In the genomic region with DNA sequence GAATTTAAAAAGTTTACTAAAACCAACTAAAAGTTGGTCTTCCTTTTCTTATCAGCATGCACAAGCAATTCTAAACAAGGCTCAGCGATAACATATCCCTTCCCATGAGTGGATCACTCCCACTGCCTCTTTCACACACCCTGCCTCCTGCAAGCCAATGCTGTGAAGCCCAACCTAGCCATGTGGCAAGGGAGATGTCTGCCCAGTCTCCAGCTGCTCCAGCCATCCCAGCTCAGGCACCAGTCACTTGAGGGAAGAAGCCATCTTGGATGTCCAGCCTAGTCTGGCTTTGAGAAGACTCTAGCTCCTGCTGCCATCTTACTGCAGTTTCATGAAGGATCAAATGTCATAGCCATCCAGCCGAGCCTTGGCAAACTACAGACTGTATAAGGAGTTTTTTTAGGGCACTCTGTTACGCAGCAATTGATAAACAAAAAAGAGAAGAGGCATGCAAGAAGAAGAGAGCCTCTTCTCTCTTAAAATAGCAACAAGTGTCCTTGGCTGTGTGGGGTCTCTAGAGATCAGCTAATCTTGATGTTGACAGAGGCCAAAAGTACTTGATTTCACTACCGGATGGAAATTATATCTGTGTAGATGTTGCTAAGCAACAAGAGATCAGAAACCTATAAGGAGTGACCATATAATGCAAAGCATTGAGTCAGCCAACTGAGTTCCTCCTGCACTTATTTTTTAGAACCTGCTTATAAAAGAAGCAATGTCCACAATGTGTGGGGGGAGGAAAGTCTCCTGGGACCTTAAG, we compare ENCODE assay signal across 13 cellular contexts.
DNase-seq lines count a peak whose midpoint lies in the region; ATAC-seq, FAIRE-seq and TF ChIP-seq lines count a peak whose summit lies in the region.
"Had no signal": no experiment of that assay in that cellular context is flagged by ENCODE, and none has a peak within 500 bp of the region (broad histone marks: within the 10 kb centered on the region; RNA-seq: fewer than 3 reads in every experiment).

No MANE protein-coding gene starts in this region.

- no peak overlapping the region for H2AFZ ChIP-seq in PC-3 (ENCODE audit: low read length)

- no peaks in the 10 kb centered on the region for H3K79me2 ChIP-seq in PC-3 (ENCODE audit: low read length)

- H3K4me1 ChIP-seq in PC-3 (ENCODE audit: insufficient read depth, low read length): peaks cover 25% of the 10 kb centered on the region

- H3K4me2 ChIP-seq in PC-3 (ENCODE audit: low read length): no peak overlapping the region

- no peak overlapping the region for H3K27ac ChIP-seq in PC-3 (ENCODE audit: low read length)
- H3K27ac ChIP-seq: ovary had no signal

- H3K27me3 ChIP-seq in PC-3 (ENCODE audit: low read length): peaks cover 32% of the 10 kb centered on the region
- H3K27me3 ChIP-seq: ovary had no signal

- H3K27ac Mint-ChIP-seq in endothelial cell (ENCODE audit: unreplicated experiment): no peak overlapping the region
- H3K27ac Mint-ChIP-seq: HFFc6 had no signal

- ATAC-seq in HG02870 (IDR thresholded peaks at IDR 0.05; ENCODE audit: unreplicated experiment): peak; percentile 37
- no peak for ATAC-seq in PC-3
- ATAC-seq in GM21390 (IDR thresholded peaks at IDR 0.05; ENCODE audit: unreplicated experiment): no peak
- ATAC-seq in HG02840 (IDR thresholded peaks at IDR 0.05; ENCODE audit: low FRiP score, unreplicated experiment): no peak
- ATAC-seq: left lobe of liver had no signal

- no peaks in the 10 kb centered on the region for H3K9me3 ChIP-seq in PC-3 (ENCODE audit: low read length)
- H3K9me3 ChIP-seq: ovary had no signal

- POLR2A ChIA-PET in PC-3 (lab: Charles Lee; ENCODE audit: unreplicated experiment): no interaction called here

- no peak for FAIRE-seq in GM12892 (lab: Jason Lieb, UNC)
- FAIRE-seq: urothelium cell line had no signal

- no peaks in the 10 kb centered on the region for H3K36me3 ChIP-seq in PC-3 (ENCODE audit: low read depth, low read length)
- H3K36me3 ChIP-seq: ovary had no signal

- no peaks in the 10 kb centered on the region for H3K9me3 Mint-ChIP-seq in endothelial cell (ENCODE audit: unreplicated experiment)
- H3K9me3 Mint-ChIP-seq: HFFc6 had no signal

- BruUV-seq in PC-3 (replicated peaks; lab: Mats Ljungman, UMichigan): no TSS peak

- DNase-seq in DMS79 treated with DMSO at 0.1 percent for 48 hours (lab: John Stamatoyannopoulos, UW): peak; percentile 100
- DNase-seq in NCI-H2029 (lab: John Stamatoyannopoulos, UW): peak; percentile 98
- peak; percentile 26 for DNase-seq in PC-3
- no peak for DNase-seq in GM12892 (ENCODE audit: insufficient read length)
- no peak for DNase-seq in endothelial cell (ENCODE audit: low spot score)
- DNase-seq: activated T-cell treated with anti-CD3 and anti-CD28 coated beads, Interleukin-2, amount 50 U/mL, for 48 hours; HFFc6; ovary had no signal

- no peaks in the 10 kb centered on the region for H3F3A ChIP-seq in PC-3 (ENCODE audit: low read length, unreplicated experiment)

- H3K9me2 ChIP-seq in PC-3 (replicated peaks; ENCODE audit: low read length): no peaks in the 10 kb centered on the region

- no peak overlapping the region for H3K4me3 ChIP-seq in PC-3 (ENCODE audit: low read length)
- H3K4me3 ChIP-seq: ovary had no signal

- H3K4me1 Mint-ChIP-seq in endothelial cell (ENCODE audit: unreplicated experiment): no peaks in the 10 kb centered on the region

- CTCF ChIA-PET in PC-3 (lab: Charles Lee): no interaction called here

- H3K4me3 Mint-ChIP-seq in endothelial cell (ENCODE audit: unreplicated experiment): no peak overlapping the region
- H3K4me3 Mint-ChIP-seq: HFFc6 had no signal

- no peaks in the 10 kb centered on the region for H4K20me1 ChIP-seq in PC-3 (ENCODE audit: low read length)

- H3K9ac ChIP-seq in PC-3 (ENCODE audit: low read length): no peak overlapping the region

- intact Hi-C loops in PC-3 (cut with micrococcal nuclease): loop anchor here (5.0 kb wide), 2 partner anchors 110 to 240 kb away; a partner anchor contains a TSS

- no peaks in the 10 kb centered on the region for H3K36me3 Mint-ChIP-seq in endothelial cell (ENCODE audit: low read depth, unreplicated experiment)

- TF ChIP-seq CTCF in PC-3 (conservative IDR thresholded peaks at IDR 0.05; ENCODE audit: low read depth, low read length) (no peak), endothelial cell (IDR thresholded peaks at IDR 0.05; ENCODE audit: unreplicated experiment) (no peak)

- TF ChIP-seq POLR2A in GM12892 (IDR thresholded peaks at IDR 0.05; ENCODE audit: low read depth, low read length): no peak

- H3K27me3 Mint-ChIP-seq in endothelial cell (ENCODE audit: unreplicated experiment): peaks cover 6% of the 10 kb centered on the region

Comparison
In these comparisons a context has a peak if more than half of its experiments do, and no peak if none do; other contexts are left out.
1. DNase-seq: peak in DMS79 treated with DMSO at 0.1 percent for 48 hours (single experiment), NCI-H2029 (single experiment) and PC-3 (single experiment); none in GM12892 (single experiment) and endothelial cell (single experiment).